Comparison of ENCODE assay signal across 13 cellular contexts in genomic region chr22:32996702-32997101, GRCh38.
DNase-seq lines count a peak whose midpoint lies in the region; ATAC-seq, FAIRE-seq and TF ChIP-seq lines count a peak whose summit lies in the region.
"Had no signal": no experiment of that assay in that cellular context is flagged by ENCODE, and none has a peak within 500 bp of the region (broad histone marks: within the 10 kb centered on the region; RNA-seq: fewer than 3 reads in every experiment).

No MANE protein-coding gene starts in this region.

- no peak for TF ChIP-seq POLR2A in testis (IDR thresholded peaks at IDR 0.05)

- no peaks in the 10 kb centered on the region for H3K36me3 Mint-ChIP-seq in activated CD4-positive, alpha-beta T cell treated with anti-CD3 and anti-CD28 coated beads, Interleukin-2, amount 10 ng/mL, durations not matched to agents 7 days and 5 days (ENCODE audit: low read depth)

- H3K4me3 ChIP-seq in GM23248 = no peak overlapping the region
- H3K4me3 ChIP-seq in cardiac fibroblast (replicated peaks in 1 of 2; ENCODE audit: low read depth in 2 of 2, low read length in 2 of 2) = no peak overlapping the region
- H3K4me3 ChIP-seq in keratinocyte (ENCODE audit: control insufficient read depth in 2 of 3, extremely low read depth in 1 of 3, insufficient read depth in 2 of 3, low read depth in 1 of 3, low read length in 3 of 3) = no peak overlapping the region
- H3K4me3 ChIP-seq in testis = no peak overlapping the region
- H3K4me3 ChIP-seq: smooth muscle cell had no signal

- no peaks in the 10 kb centered on the region for H3K79me2 ChIP-seq in GM23248 (ENCODE audit: insufficient read depth)
- H3K79me2 ChIP-seq in keratinocyte (ENCODE audit: control insufficient read depth, insufficient read depth, low read length) = no peaks in the 10 kb centered on the region

- H3K4me1 ChIP-seq in GM23248 (ENCODE audit: insufficient read depth) (peaks cover 15% of the 10 kb centered on the region), keratinocyte (ENCODE audit: control insufficient read depth, extremely low read depth, insufficient read depth, low read length) (peaks cover 44% of the 10 kb centered on the region), testis (peaks cover 10% of the 10 kb centered on the region)

- H3K9me2 ChIP-seq in GM23248 (ENCODE audit: insufficient read depth) = no peaks in the 10 kb centered on the region

- H3K9me3 Mint-ChIP-seq in activated CD4-positive, alpha-beta T cell treated with anti-CD3 and anti-CD28 coated beads, Interleukin-2, amount 10 ng/mL, durations not matched to agents 7 days and 5 days = no peaks in the 10 kb centered on the region
- H3K9me3 Mint-ChIP-seq: activated T-cell treated with anti-CD3 and anti-CD28 coated beads, Interleukin-2, amount 50 U/mL, for 24 hours; WTC11 had no signal

- H3K4me2 ChIP-seq in GM23248 (ENCODE audit: unreplicated experiment) (peak overlapping the region; percentile 10), keratinocyte (ENCODE audit: control insufficient read depth, extremely low read depth, insufficient read depth, low read depth, low read length) (peak overlapping the region; percentile 66)
- H3K4me2 ChIP-seq: smooth muscle cell had no signal

- in situ Hi-C loops in GM23248 (cut with MboI) = loop anchor here (25.0 kb wide), 1 partner anchor 334 kb away; no protein-coding TSS in a partner anchor

- no peaks in the 10 kb centered on the region for H3K4me1 Mint-ChIP-seq in activated CD4-positive, alpha-beta T cell treated with anti-CD3 and anti-CD28 coated beads, Interleukin-2, amount 10 ng/mL, durations not matched to agents 7 days and 5 days

- ATAC-seq in GM21619 (IDR thresholded peaks at IDR 0.05; ENCODE audit: unreplicated experiment) (no peak), GM21786 (IDR thresholded peaks at IDR 0.05; ENCODE audit: unreplicated experiment) (no peak)
- ATAC-seq: WTC11 had no signal

- peak; percentile 90 for FAIRE-seq in keratinocyte (lab: Jason Lieb, UNC)

- no peak overlapping the region for H3K4me3 Mint-ChIP-seq in activated CD4-positive, alpha-beta T cell treated with anti-CD3 and anti-CD28 coated beads, Interleukin-2, amount 10 ng/mL, durations not matched to agents 7 days and 5 days
- H3K4me3 Mint-ChIP-seq: activated T-cell treated with anti-CD3 and anti-CD28 coated beads, Interleukin-2, amount 50 U/mL, for 24 hours; WTC11 had no signal

- H3K9me3 ChIP-seq in GM23248 (ENCODE audit: low read depth) = no peaks in the 10 kb centered on the region
- H3K9me3 ChIP-seq in keratinocyte (ENCODE audit: control insufficient read depth, low read depth, low read length) = no peaks in the 10 kb centered on the region
- no peaks in the 10 kb centered on the region for H3K9me3 ChIP-seq in testis
- H3K9me3 ChIP-seq: BE2C had no signal

- no peak overlapping the region for H3K27ac ChIP-seq in GM23248
- peak overlapping the region; percentile 55 for H3K27ac ChIP-seq in keratinocyte (ENCODE audit: control insufficient read depth, insufficient read depth, low read length)
- H3K27ac ChIP-seq in testis = no peak overlapping the region

- no peak overlapping the region for H3K27ac Mint-ChIP-seq in activated CD4-positive, alpha-beta T cell treated with anti-CD3 and anti-CD28 coated beads, Interleukin-2, amount 10 ng/mL, durations not matched to agents 7 days and 5 days
- H3K27ac Mint-ChIP-seq: activated T-cell treated with anti-CD3 and anti-CD28 coated beads, Interleukin-2, amount 50 U/mL, for 24 hours; WTC11 had no signal

- 0 out of 2 replicates have a peak, but pooled peaks cover 4% of the 10 kb centered on the region for H3F3A ChIP-seq in GM23248 (ENCODE audit: insufficient read depth)

- no peaks in the 10 kb centered on the region for H3K27me3 Mint-ChIP-seq in activated CD4-positive, alpha-beta T cell treated with anti-CD3 and anti-CD28 coated beads, Interleukin-2, amount 10 ng/mL, durations not matched to agents 7 days and 5 days

- intact Hi-C loops in testis (cut with DNase I; ENCODE audit: low total_unique reads) = no loop called here

- H2AFZ ChIP-seq in GM23248 = 0 out of 2 replicates have a peak overlapping the region, but pooled peaks have one; percentile 5
- peak overlapping the region; percentile 84 for H2AFZ ChIP-seq in keratinocyte (ENCODE audit: control insufficient read depth, low read length)

- peaks cover 4% of the 10 kb centered on the region for H3K9me1 ChIP-seq in keratinocyte (ENCODE audit: control insufficient read depth, extremely low read depth, insufficient read depth, low read length)

- DNase-seq in GM23248 (peak; percentile 92), cardiac fibroblast (ENCODE audit: low read depth in 2 of 2) (peak; percentile 8 to 10), keratinocyte (ENCODE audit: low read depth, low spot score) (no peak), testis (peak; percentile 34), GM10248 (ENCODE audit: extremely low spot score) (no peak)
- no peak for DNase-seq in activated CD4-positive, alpha-beta T cell treated with anti-CD3 and anti-CD28 coated beads, Interleukin-2, amount 10 ng/mL, durations not matched to agents 7 days and 5 days
- DNase-seq: activated T-cell treated with anti-CD3 and anti-CD28 coated beads, Interleukin-2, amount 50 U/mL, for 24 hours; BE2C; NCI-H69 had no signal

- no peaks in the 10 kb centered on the region for H4K20me1 ChIP-seq in GM23248 (ENCODE audit: insufficient read depth)
- H4K20me1 ChIP-seq in keratinocyte (ENCODE audit: control insufficient read depth, extremely low read depth, insufficient read depth, low read length) = no peaks in the 10 kb centered on the region

- 1 to 3% methylated on average over 11 of the region's 11 CpGs for WGBS in GM23248 (ENCODE audit: low coverage in 1 of 2, low lambda C conversion rate in 2 of 2, missing lambda C conversion rate in 2 of 2), 2 experiments
- 70 to 76% methylated on average over 3 to 11 of the region's 11 CpGs for WGBS in testis, 2 donors

- dilution Hi-C loops in keratinocyte (cut with MboI; ENCODE audit: extremely low pct_ligation_motif_present, low sequenced_read_pairs) = no loop called here

- H3K27me3 ChIP-seq in GM23248 (replicated peaks; ENCODE audit: insufficient read depth) (peaks cover 8% of the 10 kb centered on the region), keratinocyte (ENCODE audit: control insufficient read depth, extremely low read depth, insufficient read depth, low read length) (no peaks in the 10 kb centered on the region), testis (no peaks in the 10 kb centered on the region)
- H3K27me3 ChIP-seq: BE2C had no signal

- CTCF ChIA-PET in GM10248 (lab: Yijun Ruan, JAX) = no interaction called here
- CTCF ChIA-PET in activated CD4-positive, alpha-beta T cell treated with anti-CD3 and anti-CD28 coated beads, Interleukin-2, amount 10 ng/mL, durations not matched to agents 7 days and 5 days (lab: Charles Lee) = no interaction called here

- H3K36me3 ChIP-seq in GM23248 (ENCODE audit: low read depth) (no peaks in the 10 kb centered on the region), keratinocyte (ENCODE audit: control insufficient read depth in 2 of 2, extremely low read depth in 1 of 2, insufficient read depth in 2 of 2, low read length in 2 of 2) (no peaks in the 10 kb centered on the region), testis (ENCODE audit: low read depth, missing control alignments) (no peaks in the 10 kb centered on the region)
- H3K36me3 ChIP-seq: BE2C had no signal

- H3K9ac ChIP-seq in GM23248 (no peak overlapping the region), keratinocyte (ENCODE audit: control insufficient read depth, extremely low read depth, insufficient read depth, low read length) (peak overlapping the region; percentile 57)

- no peak for TF ChIP-seq CTCF in cardiac fibroblast (IDR thresholded peaks at IDR 0.05; ENCODE audit: low read depth, low read length)
- peak in 1 of 3 experiments; percentile 12 for TF ChIP-seq CTCF in keratinocyte (optimal IDR thresholded peaks at IDR 0.05 in 1 of 3, IDR thresholded peaks at IDR 0.05 in 1 of 3, conservative IDR thresholded peaks at IDR 0.05 in 1 of 3; ENCODE audit: extremely low read depth in 1 of 3, insufficient read depth in 2 of 3, low read length in 3 of 3)
- no peak for TF ChIP-seq CTCF in testis (IDR thresholded peaks at IDR 0.05)
- TF ChIP-seq CTCF in GM10248 (IDR thresholded peaks at IDR 0.05; ENCODE audit: control extremely low read depth, extremely low read depth, low read depth, missing control alignments) = no peak

- POLR2A ChIA-PET in GM10248 (lab: Yijun Ruan, JAX) = no interaction called here
- POLR2A ChIA-PET in activated CD4-positive, alpha-beta T cell treated with anti-CD3 and anti-CD28 coated beads, Interleukin-2, amount 10 ng/mL, durations not matched to agents 7 days and 5 days (lab: Charles Lee) = no interaction called here

Comparison
In these comparisons a context has a peak if more than half of its experiments do, and no peak if none do; other contexts are left out.
1. DNase-seq: peak in GM23248 (single experiment), cardiac fibroblast (2 of 2) and testis (single experiment); none in keratinocyte (single experiment), GM10248 (single experiment) and activated CD4-positive, alpha-beta T cell treated with anti-CD3 and anti-CD28 coated beads, Interleukin-2, amount 10 ng/mL, durations not matched to agents 7 days and 5 days (single experiment).